In genomic region chr4:54367059-54367458, GRCh38 we compare ENCODE assay signal across 25 cellular contexts.
"Had no signal": no experiment of that assay in that cellular context is flagged by ENCODE, and none has a peak within 500 bp of the region (broad histone marks: within the 10 kb centered on the region; RNA-seq: fewer than 3 reads in every experiment).

No MANE protein-coding gene starts in this region.

- H3K36me3 ChIP-seq: lower lobe of right lung, sigmoid colon, uterus had no signal

- FAIRE-seq: colon, frontal cortex had no signal

- H3K27ac ChIP-seq: body of pancreas, hepatocyte, lower lobe of right lung, testis, uterus had no signal

- ATAC-seq: activated CD4-positive, alpha-beta T cell treated with anti-CD3 and anti-CD28 coated beads for 36 hours; activated CD8-positive, alpha-beta memory T cell treated with anti-CD3 and anti-CD28 coated beads, Interleukin-2, amount 10 ng/mL, durations not matched to agents 7 days and 5 days; body of pancreas; left lobe of liver; lower lobe of right lung had no signal

- H3K4me1 ChIP-seq: body of pancreas, testis, uterus had no signal

- DNase-seq: activated B cell treated with CpG ODN at 0.5 μM for 24 hours; activated CD4-positive, alpha-beta memory T cell treated with anti-CD3 and anti-CD28 coated beads, Interleukin-2, amount 10 ng/mL, durations not matched to agents 7 days and 5 days; activated CD4-positive, alpha-beta T cell treated with anti-CD3 and anti-CD28 coated beads for 36 hours; activated CD8-positive, alpha-beta memory T cell treated with anti-CD3 and anti-CD28 coated beads, Interleukin-2, amount 10 ng/mL, durations not matched to agents 7 days and 5 days; activated gamma-delta T cell treated with Interleukin-2 at 50 U/mL for 16 hours; activated T-cell treated with anti-CD3 and anti-CD28 coated beads for 4 hours; anterior cingulate cortex; body of pancreas; caudate nucleus; effector memory CD4-positive, alpha-beta T cell; glutamatergic neuron; immature natural killer cell; lower lobe of right lung; naive B cell; nucleus accumbens; sigmoid colon; stimulated activated CD4-positive, alpha-beta T cell treated with anti-CD3 and anti-CD28 coated beads, Interleukin-4, amount 100 ng/mL, for 1 hour; stimulated activated naive CD4-positive, alpha-beta T cell; testis; trophoblast cell; uterus had no signal

- H2AFZ ChIP-seq: hepatocyte had no signal

- H3K4me3 ChIP-seq: body of pancreas, hepatocyte, lower lobe of right lung, sigmoid colon, testis, uterus had no signal

- H3K4me2 ChIP-seq: hepatocyte had no signal

- H3K9me3 ChIP-seq: body of pancreas, lower lobe of right lung, sigmoid colon, testis, uterus had no signal

- H3K79me2 ChIP-seq: hepatocyte had no signal

- H3K27me3 ChIP-seq: body of pancreas, hepatocyte, sigmoid colon, testis, uterus had no signal
